In the genomic region with DNA sequence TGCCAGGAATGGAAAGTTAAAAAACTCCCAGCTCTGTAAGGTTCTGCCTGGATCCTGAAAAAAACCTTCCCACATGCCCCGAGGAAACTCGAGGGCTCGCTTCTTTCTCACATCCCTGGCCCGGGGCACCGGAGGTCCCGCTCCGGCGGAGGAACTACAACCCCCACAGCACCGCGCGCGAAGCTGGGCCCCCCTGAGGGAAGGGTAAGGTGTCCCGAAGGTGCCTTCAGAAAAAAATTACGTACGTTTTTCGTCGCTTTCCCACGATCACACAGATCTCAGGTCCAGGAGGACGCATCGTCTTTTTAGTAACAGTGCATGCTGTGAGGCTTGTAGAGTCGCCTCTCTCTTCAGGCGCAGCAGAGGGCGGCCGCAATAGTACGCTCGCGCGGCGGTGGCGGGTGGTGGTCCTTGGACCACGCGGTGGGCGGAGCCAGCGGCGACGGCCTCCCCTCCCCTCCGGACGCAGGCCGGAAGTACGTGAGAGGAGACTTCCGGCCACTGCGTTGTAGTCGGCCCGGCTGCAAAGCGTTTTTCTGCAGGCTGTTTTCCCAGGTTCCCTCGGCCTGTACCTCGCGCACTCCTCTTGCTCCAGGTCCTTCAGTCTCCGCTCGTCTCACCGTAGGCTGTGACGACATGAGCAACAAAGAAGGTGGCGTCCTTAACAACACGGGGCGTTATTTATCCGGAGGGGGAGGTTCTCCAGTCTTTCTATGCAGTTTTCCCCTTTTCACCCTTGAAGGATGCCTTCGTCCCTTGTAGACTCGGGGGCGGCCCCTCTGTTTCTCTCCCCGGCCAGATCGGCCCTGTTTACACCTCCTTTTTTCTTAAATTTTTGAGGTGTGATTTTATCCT, we compare ENCODE assay signal across 8 cellular contexts. TPM values are rescaled to one million over a fixed set of nuclear protein-coding genes. Genes with fewer than 3 reads are reported as not detected.
DNase-seq lines count a peak whose midpoint lies in the region; ATAC-seq, FAIRE-seq and TF ChIP-seq lines count a peak whose summit lies in the region.

A gene with protein sequence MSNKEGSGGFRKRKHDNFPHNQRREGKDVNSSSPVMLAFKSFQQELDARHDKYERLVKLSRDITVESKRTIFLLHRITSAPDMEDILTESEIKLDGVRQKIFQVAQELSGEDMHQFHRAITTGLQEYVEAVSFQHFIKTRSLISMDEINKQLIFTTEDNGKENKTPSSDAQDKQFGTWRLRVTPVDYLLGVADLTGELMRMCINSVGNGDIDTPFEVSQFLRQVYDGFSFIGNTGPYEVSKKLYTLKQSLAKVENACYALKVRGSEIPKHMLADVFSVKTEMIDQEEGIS (plus strand): TSS at position 495 of the 855 bp plus-strand sequence. CDS start 142 bp downstream, at position 637.

- no peak for TF ChIP-seq RAD21 in HepG2 (CRISPR knock-in tag; IDR thresholded peaks at IDR 0.05)

- DNase-seq in C1 segment of cervical spinal cord (lab: John Stamatoyannopoulos, UW) = peak; percentile 80 to 96 (median 90)
- peak; percentile 98 for DNase-seq in NCI-H82 (lab: John Stamatoyannopoulos, UW)
- DNase-seq in activated CD4-positive, alpha-beta T cell treated with anti-CD3 and anti-CD28 coated beads, Interleukin-2, amount 50 U/mL, for 48 hours = peak; percentile 87 to 90
- DNase-seq in dermis microvascular lymphatic vessel endothelial cell (ENCODE audit: low read depth in 2 of 2) = peak; percentile 89 to 95
- peak; percentile 88 for DNase-seq in HepG2 (ENCODE audit: low spot score)
- DNase-seq in stimulated activated CD4-positive, alpha-beta T cell treated with anti-CD3 and anti-CD28 coated beads, Interleukin-4, amount 100 ng/mL, for 1 hour = peak; percentile 91

- peak; percentile 85 to 91 for TF ChIP-seq POLR2A in HepG2 (IDR thresholded peaks at IDR 0.05; ENCODE audit: insufficient read depth in 1 of 2, low read depth in 2 of 2, low read length in 2 of 2)

- peak; percentile 78 for FAIRE-seq in HepG2 (lab: Jason Lieb, UNC)

- peak within 1 kb of the TSS; percentile 75 to 86 (median 82) for H3K4me3 ChIP-seq in HepG2 (replicated peaks in 1 of 3; ENCODE audit: insufficient read depth in 1 of 3, low read depth in 2 of 3, low read length in 3 of 3)

- WGBS in HepG2 (ENCODE audit: low lambda C conversion rate) = 1% methylated on average over 48 of the region's 61 CpGs

- H3K36me3 ChIP-seq in HepG2 (replicated peaks in 1 of 2; ENCODE audit: control insufficient read depth in 1 of 2, insufficient read depth in 2 of 2, low read length in 2 of 2) = peaks cover 4 to 7% of the 10 kb centered on the region in 2 experiments; a peak in 3 of 5 replicates

- peak within 1 kb of the TSS; percentile 93 for H3K9ac ChIP-seq in HepG2 (ENCODE audit: insufficient read depth, low read depth, low read length)

- H3K4me1 ChIP-seq in HepG2 (ENCODE audit: insufficient read depth, low read length) = peaks cover 46% of the 10 kb centered on the region

- peak within 1 kb of the TSS; percentile 66 for H2AFZ ChIP-seq in HepG2 (ENCODE audit: low read length)

- TF ChIP-seq EP300 in HepG2 (IDR thresholded peaks at IDR 0.05; ENCODE audit: low read depth in 2 of 2, low read length in 2 of 2) (peak in 1 of 2 experiments; percentile 5; a peak in 1 of 4 replicates), HepG2 (CRISPR knock-in tag; IDR thresholded peaks at IDR 0.05; ENCODE audit: borderline replicate concordance) (no peak; the same call in 1 of the 2 replicates)

- ATAC-seq in GM19372 (IDR thresholded peaks at IDR 0.05; ENCODE audit: low read depth, unreplicated experiment) (peak; percentile 93), HG03558 (IDR thresholded peaks at IDR 0.05; ENCODE audit: extremely low read depth, unreplicated experiment) (peak; percentile 88), HepG2 (peak; percentile 97)

- H3K79me2 ChIP-seq in HepG2 (ENCODE audit: insufficient read depth, low read length) = peaks cover 31% of the 10 kb centered on the region

- no peaks in the 10 kb centered on the region; a peak in 1 of 5 replicates for H3K27me3 ChIP-seq in HepG2 (ENCODE audit: control insufficient read depth in 1 of 2, insufficient read depth in 2 of 2, low read length in 2 of 2)

- no peak for TF ChIP-seq CTCF in HepG2 (CRISPR knock-in tag; IDR thresholded peaks at IDR 0.05)

- H3K27ac ChIP-seq in HepG2 (ENCODE audit: extremely low read length, insufficient read depth, low read length) = peak within 1 kb of the TSS; percentile 95

- 0 out of 2 replicates have a peak, but pooled peaks cover 2% of the 10 kb centered on the region for H4K20me1 ChIP-seq in HepG2 (ENCODE audit: insufficient read depth, low read length)

- no TSS peak for BruUV-seq in HepG2 (replicated peaks; lab: Mats Ljungman, UMichigan)

- intact Hi-C loops in HepG2 (cut with micrococcal nuclease; ENCODE audit: unreplicated experiment) = loop anchor here (1.0 to 2.0 kb wide), 3 partner anchors 22 to 192 kb away; no protein-coding TSS in a partner anchor

- no peaks in the 10 kb centered on the region for H3K9me3 ChIP-seq in HepG2 (ENCODE audit: low read length)

- in situ Hi-C loops in HepG2 (cut with HindIII; ENCODE audit: extremely low pct_ligation_motif_present, low pct_unique_long_range_greater_than_20kb) = no loop called here

- POLR2A ChIA-PET in HepG2 (lab: Yijun Ruan, JAX) = interaction anchor here (0.6 to 1.3 kb wide), 7 partner anchors 9 to 190 kb away, joined by 3 to 11 read pairs (median 3); partner anchors contain the start of genes EXOC8 and SPRTN

- peak within 1 kb of the TSS; percentile 93 for H3K4me2 ChIP-seq in HepG2 (ENCODE audit: low read depth, low read length)

- CTCF ChIA-PET in HepG2 (lab: Yijun Ruan, JAX; ENCODE audit: low intra/inter-chr PET ratio, low total read pairs) = no interaction called here

TF ChIP-seq in HepG2, 621 proteins besides CTCF, POLR2A, EP300 and RAD21 (continues in another document):
- 0 out of 2 replicates have a peak, but pooled peaks have one; percentile 20 for TF ChIP-seq HOXD1 (CRISPR knock-in tag; IDR thresholded peaks at IDR 0.05)
- TF ChIP-seq, protein P1, sequence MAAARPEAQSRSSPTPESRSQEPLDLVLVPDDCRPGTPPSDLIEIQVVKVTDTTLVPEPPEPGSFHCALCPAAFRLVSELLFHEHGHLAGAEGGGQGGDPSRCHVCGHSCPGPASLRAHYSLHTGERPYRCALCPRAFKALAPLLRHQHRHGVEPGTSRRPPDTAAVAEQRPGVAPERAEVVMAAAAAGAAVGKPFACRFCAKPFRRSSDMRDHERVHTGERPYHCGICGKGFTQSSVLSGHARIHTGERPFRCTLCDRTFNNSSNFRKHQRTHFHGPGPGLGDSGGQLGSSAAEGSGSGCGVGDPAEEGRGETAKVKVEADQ (CRISPR knock-in tag; IDR thresholded peaks at IDR 0.05; ENCODE audit: borderline replicate concordance) = peak; percentile 18; the same call in 1 of the 2 replicates
- TF ChIP-seq ZNF12 (CRISPR knock-in tag; IDR thresholded peaks at IDR 0.05) = no peak; the same call in 1 of the 2 replicates
- TF ChIP-seq ZNF549 (CRISPR knock-in tag; IDR thresholded peaks at IDR 0.05) = no peak
- TF ChIP-seq, protein P2, sequence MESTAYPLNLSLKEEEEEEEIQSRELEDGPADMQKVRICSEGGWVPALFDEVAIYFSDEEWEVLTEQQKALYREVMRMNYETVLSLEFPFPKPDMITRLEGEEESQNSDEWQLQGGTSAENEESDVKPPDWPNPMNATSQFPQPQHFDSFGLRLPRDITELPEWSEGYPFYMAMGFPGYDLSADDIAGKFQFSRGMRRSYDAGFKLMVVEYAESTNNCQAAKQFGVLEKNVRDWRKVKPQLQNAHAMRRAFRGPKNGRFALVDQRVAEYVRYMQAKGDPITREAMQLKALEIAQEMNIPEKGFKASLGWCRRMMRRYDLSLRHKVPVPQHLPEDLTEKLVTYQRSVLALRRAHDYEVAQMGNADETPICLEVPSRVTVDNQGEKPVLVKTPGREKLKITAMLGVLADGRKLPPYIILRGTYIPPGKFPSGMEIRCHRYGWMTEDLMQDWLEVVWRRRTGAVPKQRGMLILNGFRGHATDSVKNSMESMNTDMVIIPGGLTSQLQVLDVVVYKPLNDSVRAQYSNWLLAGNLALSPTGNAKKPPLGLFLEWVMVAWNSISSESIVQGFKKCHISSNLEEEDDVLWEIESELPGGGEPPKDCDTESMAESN (CRISPR knock-in tag; conservative IDR thresholded peaks at IDR 0.05) = peak; percentile 79

RNA-seq across cellular contexts. Expression of the gene that starts here (rescaled TPM):
- total RNA-seq in dermis microvascular lymphatic vessel endothelial cell = 26.7 and 28.2 TPM in 2 replicates
- 46.2 and 69.1 TPM in 2 replicates for total RNA-seq in HepG2 (2016; rRNA removed; fragmentation: Illumina TruSeq; extraction: Trizol)
- total RNA-seq in HepG2 (2016; cell fraction: cytosol; rRNA removed; fragmentation: Illumina TruSeq; extraction: Trizol; ENCODE audit: low read depth) = 2.2 and 3.2 TPM in 2 replicates
- total RNA-seq in HepG2 (2016; cell fraction: insoluble cytoplasmic fraction; rRNA removed; fragmentation: Illumina TruSeq; extraction: Trizol) = 44.6 and 70.5 TPM in 2 replicates
- 8.1 and 9.0 TPM in 2 replicates for total RNA-seq in HepG2 (2016; cell fraction: membrane; rRNA removed; fragmentation: Illumina TruSeq; extraction: Trizol)
- 22.7 and 27.8 TPM in 2 replicates for total RNA-seq in HepG2 (2016; cell fraction: nucleus; rRNA removed; fragmentation: Illumina TruSeq; extraction: Trizol)
- polyA plus RNA-seq in HepG2 (2011; rRNA removed) = 13.2 and 13.7 TPM in 2 replicates
- 6.7 and 10.9 TPM in 2 replicates for polyA plus RNA-seq in HepG2 (2011; cell fraction: cytosol; rRNA removed)
- 3.5 and 5.3 TPM in 2 replicates for polyA plus RNA-seq in HepG2 (2011; cell fraction: nucleus; rRNA removed)
- 18.7 and 26.6 TPM in 2 replicates for polyA plus RNA-seq in HepG2 (2012)
- polyA plus RNA-seq in HepG2 (2016; cell fraction: cytosol; fragmentation: Illumina TruSeq; extraction: Trizol; ENCODE audit: low read depth) = 1.1 and 1.2 TPM in 2 replicates
- 48.3 and 54.6 TPM in 2 replicates for polyA plus RNA-seq in HepG2 (2016; cell fraction: insoluble cytoplasmic fraction; fragmentation: Illumina TruSeq; extraction: Trizol; ENCODE audit: low read depth)
- 4.1 and 4.7 TPM in 2 replicates for polyA plus RNA-seq in HepG2 (2016; cell fraction: membrane; fragmentation: Illumina TruSeq; extraction: Trizol; ENCODE audit: low read depth)
- 19.9 TPM in 2 replicates for polyA plus RNA-seq in HepG2 (2016; cell fraction: nucleus; fragmentation: Illumina TruSeq; extraction: Trizol; ENCODE audit: insufficient read depth, low read depth)
- 19.9 and 39.5 TPM in 2 replicates for polyA minus RNA-seq in HepG2 (2011; rRNA and poly(A)+ RNA removed; ENCODE audit: low replicate concordance)
- 12.7 and 14.0 TPM in 2 replicates for polyA minus RNA-seq in HepG2 (2011; cell fraction: cytosol; rRNA and poly(A)+ RNA removed)
- 19.2 and 20.3 TPM in 2 replicates for polyA minus RNA-seq in HepG2 (2011; cell fraction: nucleus; rRNA and poly(A)+ RNA removed)

Comparison
In these comparisons a context has a peak if more than half of its experiments do, and no peak if none do; other contexts are left out.
1. Peak in every context shown above with its lines: DNase-seq, ATAC-seq, H3K4me3 ChIP-seq and H3K27ac ChIP-seq.